Comparison of ENCODE assay signal across 8 cellular contexts in the genomic region with DNA sequence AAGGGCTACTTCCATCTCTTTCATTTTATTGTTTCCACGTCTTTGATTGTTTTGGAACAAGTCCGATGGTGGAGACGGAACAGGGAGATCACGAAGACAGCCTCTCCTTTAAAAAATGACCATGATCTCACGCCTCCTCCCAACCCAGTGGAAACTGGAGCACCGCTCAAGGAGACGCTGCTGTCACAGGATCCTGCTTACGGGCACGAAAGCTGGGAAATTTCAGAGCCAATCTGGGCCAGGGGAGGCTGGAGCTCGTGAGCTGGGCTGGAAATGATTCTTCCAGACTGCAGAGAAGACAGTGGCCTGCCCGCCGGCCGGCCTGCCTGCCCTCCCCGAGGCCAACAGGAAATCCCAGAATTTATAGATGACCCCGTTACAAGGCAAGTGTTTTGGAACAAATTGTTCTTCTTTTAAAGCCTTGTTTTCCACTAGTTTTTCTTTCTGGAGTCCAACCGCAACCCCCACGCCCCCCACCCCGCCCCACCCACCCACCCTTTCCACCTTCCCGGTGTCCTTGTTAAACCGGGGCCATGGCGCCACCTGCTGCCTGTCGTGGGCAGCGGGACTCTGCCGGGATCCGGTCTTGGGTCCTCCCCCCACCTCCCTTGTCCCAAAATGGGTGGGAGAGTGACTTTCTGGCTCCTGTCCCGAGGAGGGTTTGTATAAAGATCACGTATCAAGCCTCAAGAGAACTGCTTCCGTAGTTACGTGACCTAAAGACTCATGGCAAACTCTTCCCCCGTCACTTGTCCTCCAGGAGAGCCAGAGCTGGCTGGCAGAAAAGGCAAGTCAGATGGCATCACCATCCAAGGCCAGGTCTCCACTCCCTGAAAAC. TPM values are rescaled to one million over a fixed set of nuclear protein-coding genes. Genes with fewer than 3 reads are reported as not detected.
DNase-seq lines count a peak whose midpoint lies in the region; ATAC-seq, FAIRE-seq and TF ChIP-seq lines count a peak whose summit lies in the region.

No MANE protein-coding gene starts in this region.

- ATAC-seq in SK-N-SH treated with all-trans-retinoic acid at 6 μM for 48 hours: peak; percentile 83
- peak; percentile 85 to 96 (median 91) for ATAC-seq in heart right ventricle
- peak; percentile 80 to 90 for ATAC-seq in upper lobe of left lung (ENCODE audit: low FRiP score in 2 of 2)

- H3K4me1 ChIP-seq in heart right ventricle: peaks cover 6 to 42% (median 22%) of the 10 kb centered on the region in 9 donors
- no peaks in the 10 kb centered on the region for H3K4me1 ChIP-seq in prostate gland (replicated peaks)
- peaks cover 14 to 18% (median 17%) of the 10 kb centered on the region in 4 donors for H3K4me1 ChIP-seq in upper lobe of left lung

- H3K9me3 ChIP-seq in AG04450 (ENCODE audit: control insufficient read depth, insufficient read depth, low read length) (no peaks in the 10 kb centered on the region), heart right ventricle (no peaks in the 10 kb centered on the region), prostate gland (no peaks in the 10 kb centered on the region), upper lobe of left lung (no peaks in the 10 kb centered on the region)

- no peak for FAIRE-seq in GM12892 (lab: Jason Lieb, UNC)

- H3K27ac ChIP-seq in AG04450 (ENCODE audit: low read depth, low read length) (peak overlapping the region; percentile 52), heart right ventricle (peak overlapping the region; percentile 46 to 90 (median 82)), prostate gland (peak overlapping the region; percentile 76), upper lobe of left lung (peak overlapping the region; percentile 64 to 79 (median 76))

- CTCF ChIA-PET in AG04450 (lab: Charles Lee): interaction anchor here (0.6 to 3.1 kb wide), 15 partner anchors 10 to 600 kb away, joined by 3 to 13 read pairs (median 3); a partner anchor contains a TSS

- intact Hi-C loops in heart right ventricle (cut with DNase I): loop anchor here (1.0 to 10.0 kb wide), 20 partner anchors 67 to 605 kb away; a partner anchor contains a TSS
- intact Hi-C loops in prostate gland (cut with DNase I): loop anchor here (2.0 to 5.0 kb wide), 5 partner anchors 72 to 602 kb away; a partner anchor contains a TSS

- TF ChIP-seq EP300 in upper lobe of left lung (IDR thresholded peaks at IDR 0.05): no peak

- H3K4me3 ChIP-seq in AG04450 (ENCODE audit: low read depth, low read length) (peak overlapping the region; percentile 44), heart right ventricle (peak overlapping the region in 9 of 10 donors; percentile 5 to 50 (median 39)), prostate gland (peak overlapping the region in 1 of 2 donors; percentile 15), upper lobe of left lung (peak overlapping the region; percentile 14 to 38 (median 28))

- H3K27me3 ChIP-seq in AG04450 (ENCODE audit: control insufficient read depth, insufficient read depth, low read length) (no peaks in the 10 kb centered on the region), heart right ventricle (no peaks in the 10 kb centered on the region), prostate gland (replicated peaks; ENCODE audit: insufficient read depth) (no peaks in the 10 kb centered on the region), upper lobe of left lung (no peaks in the 10 kb centered on the region)

- DNase-seq in AG04450 (ENCODE audit: low read depth, low spot score) (peak; percentile 20), GM12892 (ENCODE audit: insufficient read length) (peak; percentile 45), amniotic epithelial cell (ENCODE audit: low read depth) (peak; percentile 77), heart right ventricle (peak; percentile 84 to 86), prostate gland (ENCODE audit: low spot score) (peak; percentile 82), upper lobe of left lung (peak; percentile 88 to 95), NCI-H128 (lab: John Stamatoyannopoulos, UW; ENCODE audit: unreplicated experiment) (no peak)

- POLR2A ChIA-PET in AG04450 (lab: Yijun Ruan, JAX): no interaction called here

- WGBS in heart right ventricle, 2 donors: 10 to 12% methylated on average over 30 of the region's 30 CpGs
- 5% methylated on average over 30 of the region's 30 CpGs for WGBS in prostate gland
- WGBS in upper lobe of left lung, 2 donors: 9 to 14% methylated on average over 26 to 30 of the region's 30 CpGs

- TF ChIP-seq POLR2A in GM12892 (IDR thresholded peaks at IDR 0.05; ENCODE audit: low read depth, low read length) (no peak), prostate gland (IDR thresholded peaks at IDR 0.05) (no peak), upper lobe of left lung (IDR thresholded peaks at IDR 0.05) (peak in 1 of 4 donors; percentile 25)

- H3K36me3 ChIP-seq in heart right ventricle: no peaks in the 10 kb centered on the region
- no peaks in the 10 kb centered on the region for H3K36me3 ChIP-seq in prostate gland
- H3K36me3 ChIP-seq in upper lobe of left lung: no peaks in the 10 kb centered on the region

- TF ChIP-seq CTCF in AG04450 (IDR thresholded peaks at IDR 0.05; ENCODE audit: low read depth, low read length) (peak; percentile 66), heart right ventricle (IDR thresholded peaks at IDR 0.05) (peak; percentile 46 to 82 (median 74)), prostate gland (IDR thresholded peaks at IDR 0.05) (peak; percentile 45 to 73 (median 56)), upper lobe of left lung (IDR thresholded peaks at IDR 0.05) (peak; percentile 32 to 71 (median 48))

TF ChIP-seq in SK-N-SH treated with all-trans-retinoic acid at 6 μM for 48 hours, 23 proteins besides CTCF, POLR2A, EP300 and RAD21 (continues in another document):
- TF ChIP-seq SNAI2 (CRISPR knock-in tag; IDR thresholded peaks at IDR 0.05): no peak
- TF ChIP-seq ZNF565 (CRISPR knock-in tag; conservative IDR thresholded peaks at IDR 0.05; ENCODE audit: low read depth): no peak
- TF ChIP-seq ZNF8 (CRISPR knock-in tag; IDR thresholded peaks at IDR 0.05): no peak
- TF ChIP-seq ARNTL (CRISPR knock-in tag; IDR thresholded peaks at IDR 0.05; ENCODE audit: borderline replicate concordance, low read depth): no peak
- TF ChIP-seq ESRRG (CRISPR knock-in tag; IDR thresholded peaks at IDR 0.05): no peak
- TF ChIP-seq, protein P1, sequence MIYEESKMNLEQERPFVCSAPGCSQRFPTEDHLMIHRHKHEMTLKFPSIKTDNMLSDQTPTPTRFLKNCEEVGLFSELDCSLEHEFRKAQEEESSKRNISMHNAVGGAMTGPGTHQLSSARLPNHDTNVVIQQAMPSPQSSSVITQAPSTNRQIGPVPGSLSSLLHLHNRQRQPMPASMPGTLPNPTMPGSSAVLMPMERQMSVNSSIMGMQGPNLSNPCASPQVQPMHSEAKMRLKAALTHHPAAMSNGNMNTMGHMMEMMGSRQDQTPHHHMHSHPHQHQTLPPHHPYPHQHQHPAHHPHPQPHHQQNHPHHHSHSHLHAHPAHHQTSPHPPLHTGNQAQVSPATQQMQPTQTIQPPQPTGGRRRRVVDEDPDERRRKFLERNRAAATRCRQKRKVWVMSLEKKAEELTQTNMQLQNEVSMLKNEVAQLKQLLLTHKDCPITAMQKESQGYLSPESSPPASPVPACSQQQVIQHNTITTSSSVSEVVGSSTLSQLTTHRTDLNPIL (CRISPR knock-in tag; IDR thresholded peaks at IDR 0.05; ENCODE audit: low read depth): no peak
- TF ChIP-seq CSDC2 (CRISPR knock-in tag; IDR thresholded peaks at IDR 0.05): no peak
- TF ChIP-seq, protein P2, sequence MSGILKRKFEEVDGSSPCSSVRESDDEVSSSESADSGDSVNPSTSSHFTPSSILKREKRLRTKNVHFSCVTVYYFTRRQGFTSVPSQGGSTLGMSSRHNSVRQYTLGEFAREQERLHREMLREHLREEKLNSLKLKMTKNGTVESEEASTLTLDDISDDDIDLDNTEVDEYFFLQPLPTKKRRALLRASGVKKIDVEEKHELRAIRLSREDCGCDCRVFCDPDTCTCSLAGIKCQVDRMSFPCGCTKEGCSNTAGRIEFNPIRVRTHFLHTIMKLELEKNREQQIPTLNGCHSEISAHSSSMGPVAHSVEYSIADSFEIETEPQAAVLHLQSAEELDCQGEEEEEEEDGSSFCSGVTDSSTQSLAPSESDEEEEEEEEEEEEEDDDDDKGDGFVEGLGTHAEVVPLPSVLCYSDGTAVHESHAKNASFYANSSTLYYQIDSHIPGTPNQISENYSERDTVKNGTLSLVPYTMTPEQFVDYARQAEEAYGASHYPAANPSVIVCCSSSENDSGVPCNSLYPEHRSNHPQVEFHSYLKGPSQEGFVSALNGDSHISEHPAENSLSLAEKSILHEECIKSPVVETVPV (CRISPR knock-in tag; IDR thresholded peaks at IDR 0.05): no peak
- no peak for TF ChIP-seq BACH2 (CRISPR knock-in tag; IDR thresholded peaks at IDR 0.05; ENCODE audit: borderline replicate concordance)
- no peak for TF ChIP-seq ZNF70 (CRISPR knock-in tag; IDR thresholded peaks at IDR 0.05)
- TF ChIP-seq, protein P3, sequence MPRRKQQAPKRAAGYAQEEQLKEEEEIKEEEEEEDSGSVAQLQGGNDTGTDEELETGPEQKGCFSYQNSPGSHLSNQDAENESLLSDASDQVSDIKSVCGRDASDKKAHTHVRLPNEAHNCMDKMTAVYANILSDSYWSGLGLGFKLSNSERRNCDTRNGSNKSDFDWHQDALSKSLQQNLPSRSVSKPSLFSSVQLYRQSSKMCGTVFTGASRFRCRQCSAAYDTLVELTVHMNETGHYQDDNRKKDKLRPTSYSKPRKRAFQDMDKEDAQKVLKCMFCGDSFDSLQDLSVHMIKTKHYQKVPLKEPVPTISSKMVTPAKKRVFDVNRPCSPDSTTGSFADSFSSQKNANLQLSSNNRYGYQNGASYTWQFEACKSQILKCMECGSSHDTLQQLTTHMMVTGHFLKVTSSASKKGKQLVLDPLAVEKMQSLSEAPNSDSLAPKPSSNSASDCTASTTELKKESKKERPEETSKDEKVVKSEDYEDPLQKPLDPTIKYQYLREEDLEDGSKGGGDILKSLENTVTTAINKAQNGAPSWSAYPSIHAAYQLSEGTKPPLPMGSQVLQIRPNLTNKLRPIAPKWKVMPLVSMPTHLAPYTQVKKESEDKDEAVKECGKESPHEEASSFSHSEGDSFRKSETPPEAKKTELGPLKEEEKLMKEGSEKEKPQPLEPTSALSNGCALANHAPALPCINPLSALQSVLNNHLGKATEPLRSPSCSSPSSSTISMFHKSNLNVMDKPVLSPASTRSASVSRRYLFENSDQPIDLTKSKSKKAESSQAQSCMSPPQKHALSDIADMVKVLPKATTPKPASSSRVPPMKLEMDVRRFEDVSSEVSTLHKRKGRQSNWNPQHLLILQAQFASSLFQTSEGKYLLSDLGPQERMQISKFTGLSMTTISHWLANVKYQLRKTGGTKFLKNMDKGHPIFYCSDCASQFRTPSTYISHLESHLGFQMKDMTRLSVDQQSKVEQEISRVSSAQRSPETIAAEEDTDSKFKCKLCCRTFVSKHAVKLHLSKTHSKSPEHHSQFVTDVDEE (CRISPR knock-in tag; IDR thresholded peaks at IDR 0.05): no peak
- no peak for TF ChIP-seq ZFP3 (CRISPR knock-in tag; IDR thresholded peaks at IDR 0.05)

RNA-seq across cellular contexts. Expression of a gene that starts 40.3 kb away (rescaled TPM):
- polyA plus RNA-seq in AG04450 (2011; rRNA removed): 3.1 and 3.8 TPM in 2 replicates
- polyA minus RNA-seq in AG04450 (2011; rRNA and poly(A)+ RNA removed): 1.2 and 3.0 TPM in 2 replicates
- 6.1 TPM for polyA plus RNA-seq in GM12892 (2012; ENCODE audit: missing spikeins)
- total RNA-seq in heart right ventricle: 1 to 10 TPM in 9 of 10 donors, under 1 TPM in 1; 0.82 to 4.1 (median 2.2) TPM
- polyA plus RNA-seq in heart right ventricle: 1 to 10 TPM in 1 of 2 donors, under 1 TPM in 1; 0.59 to 4.6 TPM
- 1 to 10 TPM in 1 of 2 donors, not detected in 1; 1.6 TPM for total RNA-seq in prostate gland
- 1 to 10 TPM in 4 of 6 donors, not detected in 2; 1.5 to 5.7 (median 2.5) TPM for total RNA-seq in upper lobe of left lung
